Comparison of ENCODE assay signal across 8 cellular contexts in genomic region chr18:58535340-58536186, GRCh38.
DNase-seq lines count a peak whose midpoint lies in the region; ATAC-seq and TF ChIP-seq lines count a peak whose summit lies in the region.

No MANE protein-coding gene starts in this region.

- H3K27me3 ChIP-seq in DOHH2 (ENCODE audit: control insufficient read depth, low read length), result peaks cover 53% of the 10 kb centered on the region
- peaks cover 0 to 4% (median 0%) of the 10 kb centered on the region in 5 donors for H3K27me3 ChIP-seq in subcutaneous abdominal adipose tissue (ENCODE audit: control insufficient read depth in 5 of 5, insufficient read depth in 4 of 5, low read length in 5 of 5)

- no peaks in the 10 kb centered on the region for H3K9me2 ChIP-seq in DOHH2 (replicated peaks; ENCODE audit: control insufficient read depth, low read length)

- H3K27me3 Mint-ChIP-seq in activated T-cell treated with anti-CD3 and anti-CD28 coated beads, Interleukin-2, amount 50 U/mL, for 72 hours (ENCODE audit: low read depth), result peaks cover 31% of the 10 kb centered on the region

- no peaks in the 10 kb centered on the region for H3K79me2 ChIP-seq in DOHH2 (ENCODE audit: control insufficient read depth, low read length)

- TF ChIP-seq CTCF in DOHH2 (IDR thresholded peaks at IDR 0.05; ENCODE audit: low read depth, low read length, poor library complexity, severe bottlenecking), result no peak

- peak overlapping the region; percentile 49 to 63 for H3K4me3 Mint-ChIP-seq in activated T-cell treated with anti-CD3 and anti-CD28 coated beads, Interleukin-2, amount 50 U/mL, for 72 hours

- H3K4me1 Mint-ChIP-seq in activated T-cell treated with anti-CD3 and anti-CD28 coated beads, Interleukin-2, amount 50 U/mL, for 72 hours (ENCODE audit: low read depth), result peaks cover 74% of the 10 kb centered on the region

- H3K4me1 ChIP-seq in DOHH2 (ENCODE audit: control insufficient read depth, low read length) (peaks cover 23% of the 10 kb centered on the region), subcutaneous abdominal adipose tissue (ENCODE audit: control insufficient read depth in 5 of 5, insufficient read depth in 5 of 5, low read length in 5 of 5) (peaks cover 5 to 22% (median 9%) of the 10 kb centered on the region in 5 donors)

- peak overlapping the region; percentile 72 for H3K27ac Mint-ChIP-seq in activated T-cell treated with anti-CD3 and anti-CD28 coated beads, Interleukin-2, amount 50 U/mL, for 72 hours

- H3K4me3 ChIP-seq in DOHH2 (ENCODE audit: low read length) (no peak overlapping the region), subcutaneous abdominal adipose tissue (ENCODE audit: low read depth in 1 of 5, low read length in 5 of 5) (no peak overlapping the region)

- H3K36me3 Mint-ChIP-seq in activated T-cell treated with anti-CD3 and anti-CD28 coated beads, Interleukin-2, amount 50 U/mL, for 72 hours (ENCODE audit: insufficient read depth in 2 of 2), result peaks cover 2 to 9% of the 10 kb centered on the region in 2 donors

- no peaks in the 10 kb centered on the region for H3K9me3 ChIP-seq in DOHH2 (ENCODE audit: control insufficient read depth, insufficient read depth, low read length)
- peaks cover 0 to 3% (median 0%) of the 10 kb centered on the region in 5 donors for H3K9me3 ChIP-seq in subcutaneous abdominal adipose tissue (ENCODE audit: control insufficient read depth in 5 of 5, low read length in 5 of 5)

- DNase-seq in activated T-cell treated with anti-CD3 and anti-CD28 coated beads, Interleukin-2, amount 50 U/mL, for 72 hours, result peak; percentile 55 to 62
- DNase-seq in occipital lobe (lab: John Stamatoyannopoulos, UW) (no peak), NCI-H146 treated with DMSO at 0.1 percent for 48 hours (lab: John Stamatoyannopoulos, UW; ENCODE audit: unreplicated experiment) (no peak), H4 (ENCODE audit: low spot score) (no peak)

- H3K4me2 ChIP-seq in DOHH2 (ENCODE audit: low read length), result peak overlapping the region; percentile 47

- H3F3A ChIP-seq in DOHH2 (ENCODE audit: control insufficient read depth, insufficient read depth), result no peaks in the 10 kb centered on the region

- peaks cover 6% of the 10 kb centered on the region; the same call in 1 of the 2 replicates for H4K20me1 ChIP-seq in DOHH2 (ENCODE audit: control insufficient read depth, insufficient read depth, low read depth, low read length)

- H3K9me3 Mint-ChIP-seq in activated T-cell treated with anti-CD3 and anti-CD28 coated beads, Interleukin-2, amount 50 U/mL, for 72 hours, result no peaks in the 10 kb centered on the region

- ATAC-seq in GM19351 (IDR thresholded peaks at IDR 0.05; ENCODE audit: unreplicated experiment) (peak; percentile 68), HG03159 (IDR thresholded peaks at IDR 0.05; ENCODE audit: unreplicated experiment) (peak; percentile 68)
- peak; percentile 93 for ATAC-seq in activated T-cell treated with anti-CD3 and anti-CD28 coated beads, Interleukin-2, amount 50 U/mL, for 72 hours (replicated peaks in 1 of 2)

- H3K27ac ChIP-seq in DOHH2 (ENCODE audit: low read depth, low read length) (no peak overlapping the region), subcutaneous abdominal adipose tissue (ENCODE audit: low read depth, low read length) (peak overlapping the region; percentile 22)

- H3K36me3 ChIP-seq in DOHH2 (ENCODE audit: control insufficient read depth, low read length) (no peaks in the 10 kb centered on the region), subcutaneous abdominal adipose tissue (ENCODE audit: control insufficient read depth in 5 of 5, insufficient read depth in 5 of 5, low read length in 5 of 5) (no peaks in the 10 kb centered on the region)

- peak overlapping the region in 1 of 5 donors; percentile 100 for H3K9ac ChIP-seq in subcutaneous abdominal adipose tissue (ENCODE audit: low read length in 5 of 5)

Comparison
In these comparisons a context has a peak if more than half of its experiments do, and no peak if none do; other contexts are left out.
1. DNase-seq: peak in activated T-cell treated with anti-CD3 and anti-CD28 coated beads, Interleukin-2, amount 50 U/mL, for 72 hours (2 of 2); none in occipital lobe (single experiment), NCI-H146 treated with DMSO at 0.1 percent for 48 hours (single experiment) and H4 (single experiment).
2. Peak in every context shown above with its lines, with median percentiles within 50 percentile points of each other: ATAC-seq.